In genomic region chr11:65637794-65638317, GRCh38 we compare ENCODE assay signal across 1 cellular context.
TF ChIP-seq lines count a peak whose summit lies in the region.

TSS of gene SIPA1 (plus strand) at chr11:65638101. CDS start at chr11:65640922, 2,821 bp downstream.

TF ChIP-seq in HepG2, 621 proteins besides CTCF, POLR2A, EP300 and RAD21 (continued from another document and continues in another):
- no peak for TF ChIP-seq GRHL1 (CRISPR knock-in tag; conservative IDR thresholded peaks at IDR 0.05)
- no peak for TF ChIP-seq RNF219 (CRISPR knock-in tag; IDR thresholded peaks at IDR 0.05)
- TF ChIP-seq CERS6 (CRISPR knock-in tag; IDR thresholded peaks at IDR 0.05) = no peak
- no peak for TF ChIP-seq SIN3B (IDR thresholded peaks at IDR 0.05; ENCODE audit: low read length)
- no peak for TF ChIP-seq ELF1 (CRISPR knock-in tag; IDR thresholded peaks at IDR 0.05)
- no peak for TF ChIP-seq ZNF34 (CRISPR knock-in tag; IDR thresholded peaks at IDR 0.05; ENCODE audit: borderline replicate concordance)
- no peak for TF ChIP-seq KMT2A (CRISPR knock-in tag; IDR thresholded peaks at IDR 0.05)
- no peak for TF ChIP-seq FOXP1 (IDR thresholded peaks at IDR 0.05)
- TF ChIP-seq FOXP1 (CRISPR knock-in tag; IDR thresholded peaks at IDR 0.05) = no peak
- no peak for TF ChIP-seq STAT5B (CRISPR knock-in tag; IDR thresholded peaks at IDR 0.05)
- TF ChIP-seq ATF5 (CRISPR knock-in tag; IDR thresholded peaks at IDR 0.05; ENCODE audit: low read depth) = no peak
- no peak for TF ChIP-seq GPBP1L1 (CRISPR knock-in tag; IDR thresholded peaks at IDR 0.05)
- TF ChIP-seq ZBTB4 (CRISPR knock-in tag; IDR thresholded peaks at IDR 0.05; ENCODE audit: borderline replicate concordance) = 0 out of 2 replicates have a peak, but pooled peaks have one; percentile 7
- no peak for TF ChIP-seq KAT2B (IDR thresholded peaks at IDR 0.05; ENCODE audit: borderline replicate concordance, low read depth, low read length)
- TF ChIP-seq ZNF530 (CRISPR knock-in tag; IDR thresholded peaks at IDR 0.05; ENCODE audit: low read depth) = no peak
- no peak for TF ChIP-seq MEIS2 (CRISPR knock-in tag; IDR thresholded peaks at IDR 0.05)
- no peak; the same call in 1 of the 2 replicates for TF ChIP-seq ZNF414 (CRISPR knock-in tag; IDR thresholded peaks at IDR 0.05)
- TF ChIP-seq ADNP (CRISPR knock-in tag; IDR thresholded peaks at IDR 0.05) = no peak
- no peak for TF ChIP-seq SATB2 (CRISPR knock-in tag; IDR thresholded peaks at IDR 0.05)
- no peak for TF ChIP-seq NBN (conservative IDR thresholded peaks at IDR 0.05)
- no peak for TF ChIP-seq MXD4 (CRISPR knock-in tag; IDR thresholded peaks at IDR 0.05)
- no peak for TF ChIP-seq IRF2 (CRISPR knock-in tag; IDR thresholded peaks at IDR 0.05)
- no peak for TF ChIP-seq ZBTB14 (CRISPR knock-in tag; IDR thresholded peaks at IDR 0.05)
- TF ChIP-seq CSRNP2 (CRISPR knock-in tag; conservative IDR thresholded peaks at IDR 0.05; ENCODE audit: low read depth) = no peak
- no peak for TF ChIP-seq DNMT3B (CRISPR knock-in tag; conservative IDR thresholded peaks at IDR 0.05)
- TF ChIP-seq ATF6 (CRISPR knock-in tag; conservative IDR thresholded peaks at IDR 0.05) = no peak
- no peak for TF ChIP-seq ATM (IDR thresholded peaks at IDR 0.05; ENCODE audit: borderline replicate concordance)
- no peak for TF ChIP-seq ZFP36L1 (CRISPR knock-in tag; IDR thresholded peaks at IDR 0.05)
- no peak for TF ChIP-seq GATAD2A (CRISPR knock-in tag; IDR thresholded peaks at IDR 0.05)
- TF ChIP-seq ZNF232 (CRISPR knock-in tag; IDR thresholded peaks at IDR 0.05; ENCODE audit: borderline replicate concordance) = no peak
- no peak for TF ChIP-seq WIZ (CRISPR knock-in tag; IDR thresholded peaks at IDR 0.05)
- TF ChIP-seq ZNF589 (CRISPR knock-in tag; conservative IDR thresholded peaks at IDR 0.05) = no peak
- no peak for TF ChIP-seq ZBTB44 (CRISPR knock-in tag; IDR thresholded peaks at IDR 0.05)
- no peak for TF ChIP-seq MLLT10 (CRISPR knock-in tag; IDR thresholded peaks at IDR 0.05)
- 0 out of 2 replicates have a peak, but pooled peaks have one; percentile 7 for TF ChIP-seq HIVEP1 (CRISPR knock-in tag; IDR thresholded peaks at IDR 0.05)
- TF ChIP-seq NR2F2 (IDR thresholded peaks at IDR 0.05; ENCODE audit: borderline replicate concordance, low read depth) = no peak
- TF ChIP-seq NFYB (CRISPR knock-in tag; IDR thresholded peaks at IDR 0.05) = no peak
- TF ChIP-seq SYNCRIP (IDR thresholded peaks at IDR 0.05; ENCODE audit: insufficient read depth, low read depth, low read length) = no peak
- no peak for TF ChIP-seq ZNF543 (CRISPR knock-in tag; IDR thresholded peaks at IDR 0.05)
- no peak for TF ChIP-seq ZNF317 (CRISPR knock-in tag; IDR thresholded peaks at IDR 0.05)
- TF ChIP-seq ZNF326 (CRISPR knock-in tag; IDR thresholded peaks at IDR 0.05; ENCODE audit: borderline replicate concordance) = no peak
- no peak for TF ChIP-seq HNRNPH1 (optimal IDR thresholded peaks at IDR 0.05; ENCODE audit: low read depth, low read length)
- no peak for TF ChIP-seq BRCA1 (CRISPR knock-in tag; IDR thresholded peaks at IDR 0.05)
- TF ChIP-seq LRRFIP1 (CRISPR knock-in tag; conservative IDR thresholded peaks at IDR 0.05) = no peak
- no peak for TF ChIP-seq PCBP2 (optimal IDR thresholded peaks at IDR 0.05; ENCODE audit: low read depth, low read length, poor library complexity, severe bottlenecking)
